17 cellular contexts compared by ENCODE assay signal in the genomic region with DNA sequence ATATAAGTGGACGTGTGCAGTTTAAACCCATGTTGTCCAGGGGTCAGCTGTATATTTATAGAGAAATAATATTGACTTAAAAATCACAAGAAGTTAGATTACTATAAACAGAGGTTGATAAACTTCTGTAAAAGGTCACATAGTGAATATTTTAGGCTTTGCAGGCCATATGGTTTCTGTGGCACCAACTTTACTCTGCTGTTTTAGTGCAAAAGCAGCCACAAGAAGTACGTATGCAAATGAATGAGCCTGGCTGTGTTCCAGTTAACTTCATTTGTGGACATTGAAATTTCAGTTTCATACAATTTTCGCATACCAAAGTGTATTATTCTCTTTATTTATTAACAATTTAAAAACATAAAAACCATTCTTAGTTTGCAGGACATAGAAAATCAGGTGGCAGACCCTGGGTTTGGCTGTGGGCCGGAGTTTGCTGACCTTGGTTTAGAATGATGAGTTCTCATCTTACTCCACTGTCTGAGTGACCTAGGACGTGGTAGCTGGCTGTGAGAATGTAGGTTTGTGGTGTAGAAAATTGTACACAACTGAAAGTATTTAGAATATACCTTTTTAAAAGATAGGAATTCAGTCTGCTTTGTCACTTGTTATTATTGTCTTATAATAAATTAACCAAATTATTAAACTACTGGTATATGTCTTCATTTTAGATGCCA.
"Had no signal": no experiment of that assay in that cellular context is flagged by ENCODE, and none has a peak within 500 bp of the region (broad histone marks: within the 10 kb centered on the region; RNA-seq: fewer than 3 reads in every experiment).

No MANE protein-coding gene starts in this region.

- H3K9me3 Mint-ChIP-seq: activated naive CD8-positive, alpha-beta T cell treated with anti-CD3 and anti-CD28 coated beads for 36 hours; activated T-helper 1 cell treated with anti-CD3 and anti-CD28 coated beads, Interleukin-12 subunit alpha, Interleukin-12 subunit beta, Interleukin-2, Interleukin-4 antibody, amounts not matched to agents 30 ng/mL and 10 ng/mL and 1 ng/mL, durations not matched to agents 14 hours and 24 hours and 36 hours; brain; naive B cell; neural progenitor cell; stimulated activated effector memory CD8-positive, alpha-beta T cell treated with anti-CD3 and anti-CD28 coated beads, Interleukin-12 subunit alpha, Interleukin-12 subunit beta, amount 100 ng/mL, for 72 hours had no signal

- H3K4me3 ChIP-seq: colonic mucosa, esophagus muscularis mucosa, hepatocyte, neural progenitor cell had no signal

- H2AFZ ChIP-seq: hepatocyte, neural progenitor cell had no signal

- H3K27me3 ChIP-seq: colonic mucosa, esophagus muscularis mucosa, hepatocyte, neural progenitor cell had no signal

- H3K27me3 Mint-ChIP-seq: activated naive CD8-positive, alpha-beta T cell treated with anti-CD3 and anti-CD28 coated beads for 36 hours; brain; naive B cell had no signal

- H3K27ac Mint-ChIP-seq: activated naive CD8-positive, alpha-beta T cell treated with anti-CD3 and anti-CD28 coated beads for 36 hours; activated T-helper 1 cell treated with anti-CD3 and anti-CD28 coated beads, Interleukin-12 subunit alpha, Interleukin-12 subunit beta, Interleukin-2, Interleukin-4 antibody, amounts not matched to agents 30 ng/mL and 10 ng/mL and 1 ng/mL, durations not matched to agents 14 hours and 24 hours and 36 hours; neural progenitor cell; stimulated activated effector memory CD8-positive, alpha-beta T cell treated with anti-CD3 and anti-CD28 coated beads, Interleukin-12 subunit alpha, Interleukin-12 subunit beta, amount 100 ng/mL, for 72 hours had no signal

- H3K9me3 ChIP-seq: colonic mucosa, esophagus muscularis mucosa had no signal

- H3K4me3 Mint-ChIP-seq: activated naive CD8-positive, alpha-beta T cell treated with anti-CD3 and anti-CD28 coated beads for 36 hours; activated T-helper 1 cell treated with anti-CD3 and anti-CD28 coated beads, Interleukin-12 subunit alpha, Interleukin-12 subunit beta, Interleukin-2, Interleukin-4 antibody, amounts not matched to agents 30 ng/mL and 10 ng/mL and 1 ng/mL, durations not matched to agents 14 hours and 24 hours and 36 hours; brain; naive B cell; neural progenitor cell; stimulated activated effector memory CD8-positive, alpha-beta T cell treated with anti-CD3 and anti-CD28 coated beads, Interleukin-12 subunit alpha, Interleukin-12 subunit beta, amount 100 ng/mL, for 72 hours had no signal

- DNase-seq: activated CD4-positive, CD25-positive, alpha-beta regulatory T cell treated with anti-CD3 and anti-CD28 coated beads, Interleukin-2, amount 50 U/mL, for 72 hours; activated naive CD8-positive, alpha-beta T cell treated with anti-CD3 and anti-CD28 coated beads for 36 hours; amygdala; central memory CD4-positive, alpha-beta T cell; colonic mucosa; islet precursor cell; naive B cell; stimulated activated CD4-positive, alpha-beta T cell treated with anti-CD3 and anti-CD28 coated beads, Interleukin-12 subunit alpha, Interleukin-12 subunit beta, amount 100 ng/mL, for 4 hours; stimulated activated CD4-positive, alpha-beta T cell treated with anti-CD3 and anti-CD28 coated beads, Interleukin-2, amount 100 ng/mL, for 24 hours; trophoblast cell had no signal

- H3K27ac ChIP-seq: colonic mucosa, esophagus muscularis mucosa, hepatocyte, neural progenitor cell had no signal

- H3K4me2 ChIP-seq: hepatocyte, neural progenitor cell had no signal

- H3K4me1 ChIP-seq: colonic mucosa had no signal

- ATAC-seq: left lobe of liver; stimulated activated effector memory CD8-positive, alpha-beta T cell treated with anti-CD3 and anti-CD28 coated beads, Interleukin-12 subunit alpha, Interleukin-12 subunit beta, amount 100 ng/mL, for 72 hours had no signal
